In the genomic region with DNA sequence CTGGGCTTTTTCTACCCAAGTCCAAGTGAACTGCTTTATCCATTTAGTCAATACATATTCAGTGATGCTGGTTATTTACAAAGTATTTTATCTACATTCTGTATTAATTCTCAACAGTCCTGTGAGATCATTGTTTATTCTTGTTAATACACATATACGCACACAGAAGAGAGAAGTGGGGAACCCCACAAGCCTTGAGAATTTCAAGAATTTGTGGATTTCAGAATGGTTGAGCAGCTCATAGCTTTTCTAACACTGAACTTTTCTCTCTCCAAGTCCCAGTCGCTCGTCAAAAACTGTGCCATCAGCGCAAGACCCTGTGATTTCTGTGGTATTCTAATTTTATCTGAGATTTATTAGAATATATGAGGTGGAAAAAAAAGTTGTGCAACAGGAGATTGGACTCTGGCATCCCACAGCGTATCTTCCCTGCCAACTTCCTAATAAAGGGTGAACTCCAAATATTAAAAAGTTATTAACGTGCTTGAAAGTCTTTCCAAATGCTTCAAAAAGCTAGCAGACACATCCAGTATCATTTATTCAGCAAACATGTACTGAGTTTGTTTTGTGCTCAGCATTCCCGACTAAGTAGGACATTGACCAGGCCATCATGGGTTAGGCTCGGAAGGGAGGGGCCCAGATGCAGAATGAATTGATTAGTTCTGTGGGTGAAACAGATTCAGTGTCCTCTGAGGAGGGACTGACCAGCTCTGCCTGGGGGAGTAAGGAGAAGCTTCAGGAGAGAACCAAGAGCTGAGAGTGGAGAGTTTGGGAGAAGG, we compare ENCODE assay signal across 15 cellular contexts.
DNase-seq lines count a peak whose midpoint lies in the region; ATAC-seq and TF ChIP-seq lines count a peak whose summit lies in the region.
"Had no signal": no experiment of that assay in that cellular context is flagged by ENCODE, and none has a peak within 500 bp of the region (broad histone marks: within the 10 kb centered on the region; RNA-seq: fewer than 3 reads in every experiment).

No MANE protein-coding gene starts in this region.

- no peaks in the 10 kb centered on the region for H3K9me3 Mint-ChIP-seq in GM23338
- no peaks in the 10 kb centered on the region for H3K9me3 Mint-ChIP-seq in chondrocyte (ENCODE audit: low read depth)
- H3K9me3 Mint-ChIP-seq in stimulated activated effector memory CD8-positive, alpha-beta T cell treated with anti-CD3 and anti-CD28 coated beads, Interleukin-12 subunit alpha, Interleukin-12 subunit beta, amount 100 ng/mL, for 72 hours, result no peaks in the 10 kb centered on the region
- H3K9me3 Mint-ChIP-seq: naive thymus-derived CD8-positive, alpha-beta T cell had no signal

- intact Hi-C loops in lower lobe of right lung (cut with DNase I) (no loop called here), spleen (cut with DNase I; ENCODE audit: low total_unique reads) (no loop called here)

- peaks cover 6% of the 10 kb centered on the region for H3K27me3 Mint-ChIP-seq in GM23338 (ENCODE audit: insufficient read depth, low read depth, poor library complexity)
- no peaks in the 10 kb centered on the region for H3K27me3 Mint-ChIP-seq in chondrocyte (ENCODE audit: low read depth)

- H3K4me3 ChIP-seq in GM23338 (no peak overlapping the region), lower lobe of right lung (no peak overlapping the region), spleen (no peak overlapping the region)
- H3K4me3 ChIP-seq: SJCRH30 had no signal

- TF ChIP-seq CTCF in GM23338 (conservative IDR thresholded peaks at IDR 0.05; ENCODE audit: low read depth in 2 of 2), result no peak
- no peak for TF ChIP-seq CTCF in chondrocyte (IDR thresholded peaks at IDR 0.05)
- no peak for TF ChIP-seq CTCF in lower lobe of right lung (IDR thresholded peaks at IDR 0.05)
- no peak for TF ChIP-seq CTCF in spleen (IDR thresholded peaks at IDR 0.05 in 8 of 11, conservative IDR thresholded peaks at IDR 0.05 in 3 of 11)

- H3K27me3 ChIP-seq in GM23338 (ENCODE audit: insufficient read depth), result no peaks in the 10 kb centered on the region
- H3K27me3 ChIP-seq in lower lobe of right lung (ENCODE audit: low read depth), result no peaks in the 10 kb centered on the region
- H3K27me3 ChIP-seq in spleen (replicated peaks in 1 of 7), result peaks cover 0 to 19% (median 0%) of the 10 kb centered on the region in 7 donors
- H3K27me3 ChIP-seq: SJCRH30 had no signal

- no peaks in the 10 kb centered on the region for H3K9me2 ChIP-seq in GM23338 (ENCODE audit: insufficient read depth)

- H3F3A ChIP-seq in GM23338 (replicated peaks; ENCODE audit: low read depth), result no peaks in the 10 kb centered on the region

- H3K36me3 Mint-ChIP-seq in GM23338 (ENCODE audit: low read depth) (peaks cover 8% of the 10 kb centered on the region; the same call in 2 of the 3 replicates), chondrocyte (ENCODE audit: low read depth) (peaks cover 19% of the 10 kb centered on the region)
- H3K36me3 Mint-ChIP-seq in stimulated activated effector memory CD8-positive, alpha-beta T cell treated with anti-CD3 and anti-CD28 coated beads, Interleukin-12 subunit alpha, Interleukin-12 subunit beta, amount 100 ng/mL, for 72 hours, result no peaks in the 10 kb centered on the region
- H3K36me3 Mint-ChIP-seq: activated CD8-positive, alpha-beta memory T cell treated with anti-CD3 and anti-CD28 coated beads, Interleukin-2, amount 10 ng/mL, durations not matched to agents 7 days and 5 days; naive thymus-derived CD8-positive, alpha-beta T cell had no signal

- H3K4me1 Mint-ChIP-seq in GM23338, result peaks cover 84% of the 10 kb centered on the region
- H3K4me1 Mint-ChIP-seq in chondrocyte (ENCODE audit: low read depth), result peaks cover 92% of the 10 kb centered on the region
- H3K4me1 Mint-ChIP-seq in stimulated activated effector memory CD8-positive, alpha-beta T cell treated with anti-CD3 and anti-CD28 coated beads, Interleukin-12 subunit alpha, Interleukin-12 subunit beta, amount 100 ng/mL, for 72 hours, result peaks cover 5% of the 10 kb centered on the region

- H3K36me3 ChIP-seq in GM23338 (ENCODE audit: insufficient read depth) (no peaks in the 10 kb centered on the region), lower lobe of right lung (no peaks in the 10 kb centered on the region), spleen (no peaks in the 10 kb centered on the region)

- H3K27ac Mint-ChIP-seq in GM23338 (peak overlapping the region; percentile 16; the same call in 1 of the 2 replicates), chondrocyte (ENCODE audit: unreplicated experiment) (peak overlapping the region; percentile 87)
- H3K27ac Mint-ChIP-seq in stimulated activated effector memory CD8-positive, alpha-beta T cell treated with anti-CD3 and anti-CD28 coated beads, Interleukin-12 subunit alpha, Interleukin-12 subunit beta, amount 100 ng/mL, for 72 hours, result no peak overlapping the region
- H3K27ac Mint-ChIP-seq: activated CD8-positive, alpha-beta memory T cell treated with anti-CD3 and anti-CD28 coated beads, Interleukin-2, amount 10 ng/mL, durations not matched to agents 7 days and 5 days had no signal

- H3K79me2 ChIP-seq in GM23338 (replicated peaks; ENCODE audit: insufficient read depth), result peaks cover 8% of the 10 kb centered on the region; the same call in 1 of the 2 replicates

- H3K27ac ChIP-seq in GM23338 (ENCODE audit: low read depth) (no peak overlapping the region), lower lobe of right lung (peak overlapping the region; percentile 44), spleen (peak overlapping the region in 7 of 8 donors; percentile 23 to 78 (median 35))
- H3K27ac ChIP-seq: SJCRH30 had no signal

- no peak overlapping the region for H2AFZ ChIP-seq in GM23338

- peak overlapping the region; percentile 53 for H3K4me2 ChIP-seq in GM23338

- ATAC-seq in GM23338 (no peak), lower lobe of right lung (peak; percentile 32 to 57), GM19455 (IDR thresholded peaks at IDR 0.05; ENCODE audit: unreplicated experiment) (no peak), HG03442 (IDR thresholded peaks at IDR 0.05; ENCODE audit: unreplicated experiment) (no peak)
- ATAC-seq in stimulated activated effector memory CD8-positive, alpha-beta T cell treated with anti-CD3 and anti-CD28 coated beads, Interleukin-12 subunit alpha, Interleukin-12 subunit beta, amount 100 ng/mL, for 72 hours, result no peak
- ATAC-seq: activated CD8-positive, alpha-beta memory T cell treated with anti-CD3 and anti-CD28 coated beads, Interleukin-2, amount 10 ng/mL, durations not matched to agents 7 days and 5 days; naive thymus-derived CD8-positive, alpha-beta T cell had no signal

- H4K20me1 ChIP-seq in GM23338 (replicated peaks; ENCODE audit: insufficient read depth), result no peaks in the 10 kb centered on the region

- H3K4me3 Mint-ChIP-seq in GM23338, result no peak overlapping the region
- H3K4me3 Mint-ChIP-seq in chondrocyte (ENCODE audit: unreplicated experiment), result no peak overlapping the region
- H3K4me3 Mint-ChIP-seq in stimulated activated effector memory CD8-positive, alpha-beta T cell treated with anti-CD3 and anti-CD28 coated beads, Interleukin-12 subunit alpha, Interleukin-12 subunit beta, amount 100 ng/mL, for 72 hours, result no peak overlapping the region
- H3K4me3 Mint-ChIP-seq: activated CD8-positive, alpha-beta memory T cell treated with anti-CD3 and anti-CD28 coated beads, Interleukin-2, amount 10 ng/mL, durations not matched to agents 7 days and 5 days; naive thymus-derived CD8-positive, alpha-beta T cell had no signal

- peaks cover 73% of the 10 kb centered on the region for H3K4me1 ChIP-seq in GM23338 (ENCODE audit: insufficient read depth)
- H3K4me1 ChIP-seq in lower lobe of right lung, result peaks cover 27% of the 10 kb centered on the region
- H3K4me1 ChIP-seq in spleen, result peaks cover 14 to 57% (median 31%) of the 10 kb centered on the region in 6 donors

- 79 to 88% (median 85%) methylated on average over 8 of the region's 8 CpGs for whole genome bisulfite sequencing in spleen, 5 donors

- no peaks in the 10 kb centered on the region for H3K9me3 ChIP-seq in lower lobe of right lung
- H3K9me3 ChIP-seq in spleen, result no peaks in the 10 kb centered on the region
- H3K9me3 ChIP-seq: SJCRH30 had no signal

- no peak for TF ChIP-seq POLR2A in spleen (IDR thresholded peaks at IDR 0.05)

- DNase-seq in GM23338 (ENCODE audit: low spot score) (no peak), chondrocyte (ENCODE audit: low spot score) (no peak), lower lobe of right lung (no peak), spleen (no peak), medulla oblongata (ENCODE audit: extremely low spot score) (no peak)
- no peak for DNase-seq in stimulated activated effector memory CD8-positive, alpha-beta T cell treated with anti-CD3 and anti-CD28 coated beads, Interleukin-12 subunit alpha, Interleukin-12 subunit beta, amount 100 ng/mL, for 72 hours (ENCODE audit: low spot score in 2 of 2)
- DNase-seq: activated CD8-positive, alpha-beta memory T cell treated with anti-CD3 and anti-CD28 coated beads, Interleukin-2, amount 10 ng/mL, durations not matched to agents 7 days and 5 days; activated naive CD4-positive, alpha-beta T cell treated with anti-CD3 and anti-CD28 coated beads, Interleukin-2, amount 50 U/mL, for 16 hours; AML-193; Karpas-422; naive thymus-derived CD8-positive, alpha-beta T cell; NCI-H1930; SJCRH30 had no signal

TF ChIP-seq in GM23338, 12 proteins besides CTCF, POLR2A, EP300 and RAD21 (continues in another document):
- no peak for TF ChIP-seq STAT1 (IDR thresholded peaks at IDR 0.05; ENCODE audit: unreplicated experiment)
- TF ChIP-seq POLR2AphosphoS5 (IDR thresholded peaks at IDR 0.05; ENCODE audit: low read depth), result no peak
- TF ChIP-seq NANOG (IDR thresholded peaks at IDR 0.05; ENCODE audit: borderline replicate concordance), result no peak
- TF ChIP-seq CREB1 (CRISPR knock-in tag; IDR thresholded peaks at IDR 0.05; ENCODE audit: low read depth), result no peak
- TF ChIP-seq, protein P1, sequence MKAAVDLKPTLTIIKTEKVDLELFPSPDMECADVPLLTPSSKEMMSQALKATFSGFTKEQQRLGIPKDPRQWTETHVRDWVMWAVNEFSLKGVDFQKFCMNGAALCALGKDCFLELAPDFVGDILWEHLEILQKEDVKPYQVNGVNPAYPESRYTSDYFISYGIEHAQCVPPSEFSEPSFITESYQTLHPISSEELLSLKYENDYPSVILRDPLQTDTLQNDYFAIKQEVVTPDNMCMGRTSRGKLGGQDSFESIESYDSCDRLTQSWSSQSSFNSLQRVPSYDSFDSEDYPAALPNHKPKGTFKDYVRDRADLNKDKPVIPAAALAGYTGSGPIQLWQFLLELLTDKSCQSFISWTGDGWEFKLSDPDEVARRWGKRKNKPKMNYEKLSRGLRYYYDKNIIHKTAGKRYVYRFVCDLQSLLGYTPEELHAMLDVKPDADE (IDR thresholded peaks at IDR 0.05), result no peak
- no peak for TF ChIP-seq ZNF114 (CRISPR knock-in tag; IDR thresholded peaks at IDR 0.05)
- TF ChIP-seq JUNB (IDR thresholded peaks at IDR 0.05; ENCODE audit: unreplicated experiment), result no peak
- no peak for TF ChIP-seq EZH2phosphoT487 (IDR thresholded peaks at IDR 0.05; ENCODE audit: unreplicated experiment)
- no peak for TF ChIP-seq ZNF331 (CRISPR knock-in tag; IDR thresholded peaks at IDR 0.05; ENCODE audit: low read depth)

Comparison
In these comparisons a context has a peak if more than half of its experiments do, and no peak if none do; other contexts are left out.
1. ATAC-seq: peak in lower lobe of right lung (2 of 2); none in GM23338 (single experiment), GM19455 (single experiment), stimulated activated effector memory CD8-positive, alpha-beta T cell treated with anti-CD3 and anti-CD28 coated beads, Interleukin-12 subunit alpha, Interleukin-12 subunit beta, amount 100 ng/mL, for 72 hours (single experiment) and HG03442 (single experiment).